23 cellular contexts compared by ENCODE assay signal in the genomic region with DNA sequence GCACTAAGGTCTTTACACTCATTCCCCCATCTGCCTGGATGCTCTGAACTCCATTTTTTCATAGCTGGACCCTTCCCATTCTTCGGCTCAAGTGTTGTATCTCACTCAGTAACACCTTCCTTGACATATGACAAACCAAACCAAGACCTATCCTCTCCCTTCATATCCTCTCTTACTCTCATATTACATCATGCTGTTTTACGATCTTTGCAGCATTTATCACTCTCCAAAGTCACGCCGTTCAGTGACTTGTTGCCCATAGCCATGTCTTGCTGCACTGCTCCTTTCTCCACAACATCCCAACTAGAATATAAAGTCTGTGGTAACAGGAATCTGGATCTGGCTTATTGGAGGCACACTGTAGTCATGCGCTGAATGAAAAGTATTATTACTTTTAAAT.
"Had no signal": no experiment of that assay in that cellular context is flagged by ENCODE, and none has a peak within 500 bp of the region (broad histone marks: within the 10 kb centered on the region; RNA-seq: fewer than 3 reads in every experiment).

No MANE protein-coding gene starts in this region.

- H3K36me3 ChIP-seq: MG63 had no signal

- DNase-seq: activated CD4-positive, alpha-beta T cell treated with anti-CD3 and anti-CD28 coated beads for 4 hours; activated CD4-positive, alpha-beta T cell treated with anti-CD3 and anti-CD28 coated beads, Interleukin-2, amount 50 U/mL, for 4 hours; activated CD8-positive, alpha-beta memory T cell treated with anti-CD3 and anti-CD28 coated beads, Interleukin-2, amount 10 ng/mL, durations not matched to agents 7 days and 5 days; activated effector memory CD4-positive, alpha-beta T cell treated with Interleukin-2 at 50 U/mL for 16 hours; activated naive CD4-positive, alpha-beta T cell treated with Interleukin-2 at 50 U/mL for 16 hours; activated naive CD8-positive, alpha-beta T cell treated with anti-CD3 and anti-CD28 coated beads, Interleukin-2, amount 50 U/mL, for 24 hours; activated T-cell treated with anti-CD3 and anti-CD28 coated beads, Interleukin-2, amount 50 U/mL, for 24 hours; amniotic stem cell; KG1; MG63; MV-4-11; NCI-H1092 treated with DMSO at 0.1 percent for 48 hours; NCI-H1417 treated with DMSO at 0.1 percent for 48 hours; NCI-H1694; NCI-H2029 treated with DMSO at 0.1 percent for 48 hours; NCI-H2171 treated with DMSO at 0.1 percent for 48 hours; NCI-H226; NCI-H510A; NCI-H526 treated with DMSO at 0.1 percent for 48 hours; PC-9; SHP77 treated with DMSO at 0.1 percent for 48 hours had no signal

- H3K9me3 ChIP-seq: MG63 had no signal

- H3K4me2 ChIP-seq: PC-9 had no signal

- H3K4me3 ChIP-seq: MG63, PC-9 had no signal

- H2AFZ ChIP-seq: PC-9 had no signal

- H3K27ac ChIP-seq: PC-9 had no signal

- ATAC-seq: activated CD4-positive, CD25-positive, alpha-beta regulatory T cell treated with anti-CD3 and anti-CD28 coated beads, Interleukin-2, amount 50 U/mL, for 24 hours; activated CD8-positive, alpha-beta memory T cell treated with anti-CD3 and anti-CD28 coated beads, Interleukin-2, amount 10 ng/mL, durations not matched to agents 7 days and 5 days; activated naive CD4-positive, alpha-beta T cell treated with anti-CD3 and anti-CD28 coated beads, Interleukin-2, amount 50 U/mL, for 72 hours; activated naive CD8-positive, alpha-beta T cell treated with anti-CD3 and anti-CD28 coated beads, Interleukin-2, amount 50 U/mL, for 24 hours had no signal

- H3K27me3 ChIP-seq: MG63 had no signal
